Comparison of ENCODE assay signal across 13 cellular contexts in genomic region chr11:41498726-41499125, GRCh38. TPM values are rescaled to one million over a fixed set of nuclear protein-coding genes. Genes with fewer than 3 reads are reported as not detected.
DNase-seq lines count a peak whose midpoint lies in the region; ATAC-seq, FAIRE-seq and TF ChIP-seq lines count a peak whose summit lies in the region.
"Had no signal": no experiment of that assay in that cellular context is flagged by ENCODE, and none has a peak within 500 bp of the region (broad histone marks: within the 10 kb centered on the region; RNA-seq: fewer than 3 reads in every experiment).

No MANE protein-coding gene starts in this region.

- H3K36me3 ChIP-seq in Peyer's patch = no peaks in the 10 kb centered on the region

- TF ChIP-seq POLR2A in A549 (IDR thresholded peaks at IDR 0.05; ENCODE audit: low read length) (no peak), Peyer's patch (IDR thresholded peaks at IDR 0.05) (no peak)

- H3K27ac ChIP-seq in A549 = no peak overlapping the region
- H3K27ac ChIP-seq in Peyer's patch = no peak overlapping the region
- H3K27ac ChIP-seq in foreskin keratinocyte = no peak overlapping the region

- POLR2A ChIA-PET in A549 (lab: Yijun Ruan, JAX) = no interaction called here

- FAIRE-seq in A549 (lab: Jason Lieb, UNC) = no peak

- no peak for TF ChIP-seq CTCF in A549 (IDR thresholded peaks at IDR 0.05)
- peak; percentile 10 for TF ChIP-seq CTCF in GM12865 (IDR thresholded peaks at IDR 0.05; ENCODE audit: insufficient read depth, low read depth, low read length, missing control alignments)
- peak in 4 of 6 experiments; percentile 13 to 45 (median 42) for TF ChIP-seq CTCF in Peyer's patch (IDR thresholded peaks at IDR 0.05)
- peak; percentile 75 for TF ChIP-seq CTCF in foreskin keratinocyte (conservative IDR thresholded peaks at IDR 0.05)

- TF ChIP-seq EP300 in A549 (IDR thresholded peaks at IDR 0.05) = no peak

- CTCF ChIA-PET in A549 (lab: Yijun Ruan, JAX) = interaction anchor here (1.0 kb wide), 1 partner anchor 10 kb away, joined by 3 read pairs; no protein-coding TSS in a partner anchor

- WGBS in A549 (ENCODE audit: missing lambda C conversion rate) = 0% methylated on average over 1 of the region's 1 CpG

- TF ChIP-seq RAD21 in A549 (conservative IDR thresholded peaks at IDR 0.05 in 1 of 2, IDR thresholded peaks at IDR 0.05 in 1 of 2) = peak in 1 of 2 experiments; percentile 33; a peak in 2 of 5 replicates

- no peaks in the 10 kb centered on the region; the same call in 2 of the 3 replicates for H3K9me3 ChIP-seq in A549
- H3K9me3 ChIP-seq in Peyer's patch = no peaks in the 10 kb centered on the region

- H3K4me1 ChIP-seq in A549 (no peaks in the 10 kb centered on the region), Peyer's patch (no peaks in the 10 kb centered on the region), foreskin keratinocyte (no peaks in the 10 kb centered on the region)

- ATAC-seq in A549 = no peak
- no peak for ATAC-seq in foreskin keratinocyte
- ATAC-seq in stimulated activated naive CD8-positive, alpha-beta T cell treated with anti-CD3 and anti-CD28 coated beads, Interleukin-15, Interleukin-2, amounts not matched to agents 100 U/mL and 50 U/mL, for 24 hours = no peak
- no peak for ATAC-seq in GM18868 (IDR thresholded peaks at IDR 0.05; ENCODE audit: unreplicated experiment)
- ATAC-seq in HG02884 (IDR thresholded peaks at IDR 0.05; ENCODE audit: unreplicated experiment) = no peak
- ATAC-seq: natural killer cell treated with Interleukin-12 subunit alpha and Interleukin-12 subunit beta and Interleukin-15 and Interleukin-18, amount 100 ng/mL, for 72 hours had no signal

- no peak overlapping the region for H3K4me3 ChIP-seq in A549
- H3K4me3 ChIP-seq in GM12865 (ENCODE audit: low read depth, low read length) = no peak overlapping the region
- H3K4me3 ChIP-seq in Peyer's patch = no peak overlapping the region

- DNase-seq in A549 (ENCODE audit: low read depth in 1 of 2, low spot score in 1 of 2) = peak in 1 of 2 experiments; percentile 7
- peak; percentile 1 for DNase-seq in GM12865 (ENCODE audit: low read depth)
- DNase-seq in Peyer's patch = no peak
- DNase-seq in foreskin keratinocyte = no peak
- DNase-seq in stimulated activated naive CD8-positive, alpha-beta T cell treated with anti-CD3 and anti-CD28 coated beads, Interleukin-15, Interleukin-2, amounts not matched to agents 100 U/mL and 50 U/mL, for 24 hours = no peak
- DNase-seq in A172 (ENCODE audit: low spot score) = no peak
- DNase-seq: activated CD4-positive, alpha-beta T cell treated with anti-CD3 and anti-CD28 coated beads for 48 hours; activated naive CD4-positive, alpha-beta T cell treated with anti-CD3 and anti-CD28 coated beads, Interleukin-2, amount 10 ng/mL, durations not matched to agents 7 days and 5 days; NCI-H2029; SHP77 had no signal

- H3K4me2 ChIP-seq in A549 = no peak overlapping the region

- no peaks in the 10 kb centered on the region for H3K27me3 ChIP-seq in Peyer's patch
- peaks cover 8% of the 10 kb centered on the region for H3K27me3 ChIP-seq in foreskin keratinocyte

TF ChIP-seq in A549, 52 proteins besides CTCF, POLR2A, EP300 and RAD21:
- TF ChIP-seq SMC3 (IDR thresholded peaks at IDR 0.05) (0 out of 3 replicates have a peak, but pooled peaks have one; percentile 6), HES2 (IDR thresholded peaks at IDR 0.05) (no peak), BCL3 (IDR thresholded peaks at IDR 0.05) (no peak), JUN (IDR thresholded peaks at IDR 0.05) (no peak), HEYL (CRISPR knock-in tag; IDR thresholded peaks at IDR 0.05) (no peak)

RNA-seq across cellular contexts. Expression of gene LRRC4C, which starts 39.3 kb away (rescaled TPM):
- polyA plus RNA-seq in A549 (2011; rRNA removed) (not detected in 2 replicates), A549 (2017; fragmentation: RNase III; extraction: RNeasy Plus Mini Kit Qiagen cat#74134 plus additional on column Dnase treatment) (not detected in 3 replicates), foreskin keratinocyte (not detected in 2 replicates)
- not detected in 2 replicates for polyA plus RNA-seq in A549 (2012; cell fraction: cytosol; rRNA removed)
- not detected in 2 replicates for polyA plus RNA-seq in A549 (2012; cell fraction: nucleus; rRNA removed)
- not detected in 2 replicates for polyA minus RNA-seq in A549 (2011; rRNA and poly(A)+ RNA removed)
- total RNA-seq in Peyer's patch (1 to 10 TPM in 1 of 4 donors, under 1 TPM in 1, not detected in 2; 0.40 to 1.7 TPM), foreskin keratinocyte (not detected in 2 replicates)
- 0.05 TPM in 1 of 2 replicates, not detected in the other for total RNA-seq in A172 (2014; rRNA removed; shearing (Covaris generic))
- total RNA-seq: natural killer cell treated with Interleukin-12 subunit alpha and Interleukin-12 subunit beta and Interleukin-15 and Interleukin-18, amount 100 ng/mL, for 72 hours had no signal
